Comparison of ENCODE assay signal across 16 cellular contexts in the genomic region with DNA sequence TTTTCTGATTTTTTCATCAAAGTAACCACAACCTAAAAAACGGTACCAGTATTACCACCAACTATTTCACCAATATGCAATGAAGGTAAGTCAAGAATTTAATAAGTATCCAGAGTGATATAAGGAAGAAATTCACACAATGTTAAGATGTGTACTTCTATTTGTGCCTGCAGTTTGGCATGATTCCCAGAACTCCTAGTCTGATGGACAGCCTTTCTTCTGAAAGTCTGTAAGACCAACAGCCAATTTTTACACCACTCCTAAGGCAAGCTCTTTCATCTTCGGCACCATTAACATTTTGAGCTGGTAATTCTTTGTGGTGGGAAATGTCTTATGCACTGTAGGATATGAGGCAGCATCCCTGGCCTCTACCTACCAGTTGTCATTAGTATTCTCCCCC.
A peak's percentile ranks its signal among the peaks of the same experiment; 100 is the strongest.
DNase-seq lines count a peak whose midpoint lies in the region; ATAC-seq, FAIRE-seq and TF ChIP-seq lines count a peak whose summit lies in the region.
"Had no signal": no experiment of that assay in that cellular context is flagged by ENCODE, and none has a peak within 500 bp of the region (broad histone marks: within the 10 kb centered on the region; RNA-seq: fewer than 3 reads in every experiment).

No MANE protein-coding gene starts in this region.

- POLR2A ChIA-PET in HepG2 (lab: Yijun Ruan, JAX), result no interaction called here

- H3K27me3 ChIP-seq in HepG2 (ENCODE audit: control insufficient read depth in 1 of 2, insufficient read depth in 2 of 2, low read length in 2 of 2), result no peaks in the 10 kb centered on the region
- H3K27me3 ChIP-seq: BLaER1, dorsolateral prefrontal cortex had no signal

- peaks cover 0 to 10% of the 10 kb centered on the region in 2 experiments; a peak in 3 of 5 replicates for H3K36me3 ChIP-seq in HepG2 (replicated peaks in 1 of 2; ENCODE audit: control insufficient read depth in 1 of 2, insufficient read depth in 2 of 2, low read length in 2 of 2)

- no peaks in the 10 kb centered on the region for H4K20me1 ChIP-seq in HepG2 (ENCODE audit: insufficient read depth, low read length)
- H4K20me1 ChIP-seq: BLaER1 had no signal

- no peak for TF ChIP-seq RAD21 in HepG2 (CRISPR knock-in tag; IDR thresholded peaks at IDR 0.05)

- no peaks in the 10 kb centered on the region for H3K4me1 ChIP-seq in HepG2 (ENCODE audit: insufficient read depth, low read length)
- H3K4me1 ChIP-seq: BLaER1, lower lobe of right lung had no signal

- TF ChIP-seq POLR2A in HepG2 (IDR thresholded peaks at IDR 0.05; ENCODE audit: insufficient read depth in 1 of 2, low read depth in 2 of 2, low read length in 2 of 2), result no peak

- CTCF ChIA-PET in HepG2 (lab: Yijun Ruan, JAX; ENCODE audit: low intra/inter-chr PET ratio, low total read pairs), result no interaction called here

- no peak for FAIRE-seq in HepG2 (lab: Jason Lieb, UNC)

- ATAC-seq in HepG2 (no peak), HG02852 (IDR thresholded peaks at IDR 0.05; ENCODE audit: unreplicated experiment) (no peak)
- ATAC-seq: lower lobe of right lung had no signal

- BruUV-seq in HepG2 (replicated peaks; lab: Mats Ljungman, UMichigan), result no TSS peak

- H2AFZ ChIP-seq in HepG2 (ENCODE audit: low read length), result no peak overlapping the region

- 91% methylated on average over 2 of the region's 2 CpGs for WGBS in HepG2 (ENCODE audit: low lambda C conversion rate)

- TF ChIP-seq EP300 in HepG2 (IDR thresholded peaks at IDR 0.05; ENCODE audit: low read depth in 2 of 2, low read length in 2 of 2) (no peak), HepG2 (CRISPR knock-in tag; IDR thresholded peaks at IDR 0.05; ENCODE audit: borderline replicate concordance) (no peak)

- H3K9ac ChIP-seq in HepG2 (ENCODE audit: insufficient read depth, low read depth, low read length), result no peak overlapping the region
- H3K9ac ChIP-seq: BLaER1, KMS-11 had no signal

- DNase-seq in G401 (ENCODE audit: low spot score) (peak; percentile 6), NCI-H2227 treated with DMSO at 0.1 percent for 48 hours (lab: John Stamatoyannopoulos, UW) (peak; percentile 7), epithelial cell of esophagus (ENCODE audit: low read depth) (peak; percentile 1), pulmonary artery endothelial cell (ENCODE audit: low read depth, low spot score) (peak; percentile 2), HepG2 (ENCODE audit: low spot score) (no peak)
- no peak for DNase-seq in activated CD8-positive, alpha-beta memory T cell treated with anti-CD3 and anti-CD28 coated beads, Interleukin-2, amount 50 U/mL, for 4 hours
- DNase-seq: activated B cell treated with CpG ODN at 0.5 μM for 24 hours; DMS79 treated with DMSO at 0.1 percent for 48 hours; dorsolateral prefrontal cortex; lower lobe of right lung; retina; stimulated activated CD4-positive, alpha-beta T cell treated with anti-CD3 and anti-CD28 coated beads, Interleukin-2, amount 100 ng/mL, for 24 hours had no signal

- no peak for TF ChIP-seq CTCF in epithelial cell of esophagus (IDR thresholded peaks at IDR 0.05; ENCODE audit: insufficient read depth, low read depth, low read length, missing control alignments)
- no peak for TF ChIP-seq CTCF in HepG2 (CRISPR knock-in tag; IDR thresholded peaks at IDR 0.05)

- intact Hi-C loops in HepG2 (cut with micrococcal nuclease; ENCODE audit: unreplicated experiment), result no loop called here

- H3K9me3 ChIP-seq in HepG2 (ENCODE audit: low read length), result no peaks in the 10 kb centered on the region
- H3K9me3 ChIP-seq: BLaER1, lower lobe of right lung had no signal

- H3K4me2 ChIP-seq in HepG2 (ENCODE audit: low read depth, low read length), result no peak overlapping the region
- H3K4me2 ChIP-seq: BLaER1, KMS-11 had no signal

- H3K4me3 ChIP-seq in epithelial cell of esophagus (ENCODE audit: low read length), result no peak overlapping the region
- H3K4me3 ChIP-seq in HepG2 (replicated peaks in 1 of 3; ENCODE audit: insufficient read depth in 1 of 3, low read depth in 2 of 3, low read length in 3 of 3), result no peak overlapping the region
- H3K4me3 ChIP-seq: BLaER1, dorsolateral prefrontal cortex, lower lobe of right lung had no signal

- no peak overlapping the region for H3K27ac ChIP-seq in HepG2 (ENCODE audit: extremely low read length, insufficient read depth, low read length)
- H3K27ac ChIP-seq: BLaER1, dorsolateral prefrontal cortex, HL-60, KMS-11, lower lobe of right lung had no signal

- in situ Hi-C loops in G401 (cut with HindIII; ENCODE audit: low sequenced_read_pairs) (no loop called here), HepG2 (cut with HindIII; ENCODE audit: extremely low pct_ligation_motif_present, low pct_unique_long_range_greater_than_20kb) (no loop called here)

- no peaks in the 10 kb centered on the region for H3K79me2 ChIP-seq in HepG2 (ENCODE audit: insufficient read depth, low read length)

TF ChIP-seq in HepG2, 621 proteins besides CTCF, POLR2A, EP300 and RAD21:
- TF ChIP-seq ZNF382 (CRISPR knock-in tag; IDR thresholded peaks at IDR 0.05; ENCODE audit: borderline replicate concordance) (no peak), ZNF761 (CRISPR knock-in tag; conservative IDR thresholded peaks at IDR 0.05) (no peak), MEIS2 (CRISPR knock-in tag; IDR thresholded peaks at IDR 0.05) (no peak), ZSCAN22 (CRISPR knock-in tag; IDR thresholded peaks at IDR 0.05) (no peak), CBX5 (CRISPR knock-in tag; IDR thresholded peaks at IDR 0.05; ENCODE audit: borderline replicate concordance) (no peak), ZNF773 (CRISPR knock-in tag; IDR thresholded peaks at IDR 0.05; ENCODE audit: borderline replicate concordance) (no peak)
- TF ChIP-seq, protein P1, sequence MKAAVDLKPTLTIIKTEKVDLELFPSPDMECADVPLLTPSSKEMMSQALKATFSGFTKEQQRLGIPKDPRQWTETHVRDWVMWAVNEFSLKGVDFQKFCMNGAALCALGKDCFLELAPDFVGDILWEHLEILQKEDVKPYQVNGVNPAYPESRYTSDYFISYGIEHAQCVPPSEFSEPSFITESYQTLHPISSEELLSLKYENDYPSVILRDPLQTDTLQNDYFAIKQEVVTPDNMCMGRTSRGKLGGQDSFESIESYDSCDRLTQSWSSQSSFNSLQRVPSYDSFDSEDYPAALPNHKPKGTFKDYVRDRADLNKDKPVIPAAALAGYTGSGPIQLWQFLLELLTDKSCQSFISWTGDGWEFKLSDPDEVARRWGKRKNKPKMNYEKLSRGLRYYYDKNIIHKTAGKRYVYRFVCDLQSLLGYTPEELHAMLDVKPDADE (CRISPR knock-in tag; IDR thresholded peaks at IDR 0.05), result no peak
- TF ChIP-seq, protein P2, sequence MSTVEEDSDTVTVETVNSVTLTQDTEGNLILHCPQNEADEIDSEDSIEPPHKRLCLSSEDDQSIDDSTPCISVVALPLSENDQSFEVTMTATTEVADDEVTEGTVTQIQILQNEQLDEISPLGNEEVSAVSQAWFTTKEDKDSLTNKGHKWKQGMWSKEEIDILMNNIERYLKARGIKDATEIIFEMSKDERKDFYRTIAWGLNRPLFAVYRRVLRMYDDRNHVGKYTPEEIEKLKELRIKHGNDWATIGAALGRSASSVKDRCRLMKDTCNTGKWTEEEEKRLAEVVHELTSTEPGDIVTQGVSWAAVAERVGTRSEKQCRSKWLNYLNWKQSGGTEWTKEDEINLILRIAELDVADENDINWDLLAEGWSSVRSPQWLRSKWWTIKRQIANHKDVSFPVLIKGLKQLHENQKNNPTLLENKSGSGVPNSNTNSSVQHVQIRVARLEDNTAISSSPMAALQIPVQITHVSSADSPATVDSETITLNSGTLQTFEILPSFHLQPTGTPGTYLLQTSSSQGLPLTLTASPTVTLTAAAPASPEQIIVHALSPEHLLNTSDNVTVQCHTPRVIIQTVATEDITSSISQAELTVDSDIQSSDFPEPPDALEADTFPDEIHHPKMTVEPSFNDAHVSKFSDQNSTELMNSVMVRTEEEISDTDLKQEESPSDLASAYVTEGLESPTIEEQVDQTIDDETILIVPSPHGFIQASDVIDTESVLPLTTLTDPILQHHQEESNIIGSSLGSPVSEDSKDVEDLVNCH (CRISPR knock-in tag; IDR thresholded peaks at IDR 0.05), result no peak
- TF ChIP-seq, protein P3, sequence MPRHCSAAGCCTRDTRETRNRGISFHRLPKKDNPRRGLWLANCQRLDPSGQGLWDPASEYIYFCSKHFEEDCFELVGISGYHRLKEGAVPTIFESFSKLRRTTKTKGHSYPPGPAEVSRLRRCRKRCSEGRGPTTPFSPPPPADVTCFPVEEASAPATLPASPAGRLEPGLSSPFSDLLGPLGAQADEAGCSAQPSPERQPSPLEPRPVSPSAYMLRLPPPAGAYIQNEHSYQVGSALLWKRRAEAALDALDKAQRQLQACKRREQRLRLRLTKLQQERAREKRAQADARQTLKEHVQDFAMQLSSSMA (CRISPR knock-in tag; IDR thresholded peaks at IDR 0.05), result no peak
- TF ChIP-seq, protein P4, sequence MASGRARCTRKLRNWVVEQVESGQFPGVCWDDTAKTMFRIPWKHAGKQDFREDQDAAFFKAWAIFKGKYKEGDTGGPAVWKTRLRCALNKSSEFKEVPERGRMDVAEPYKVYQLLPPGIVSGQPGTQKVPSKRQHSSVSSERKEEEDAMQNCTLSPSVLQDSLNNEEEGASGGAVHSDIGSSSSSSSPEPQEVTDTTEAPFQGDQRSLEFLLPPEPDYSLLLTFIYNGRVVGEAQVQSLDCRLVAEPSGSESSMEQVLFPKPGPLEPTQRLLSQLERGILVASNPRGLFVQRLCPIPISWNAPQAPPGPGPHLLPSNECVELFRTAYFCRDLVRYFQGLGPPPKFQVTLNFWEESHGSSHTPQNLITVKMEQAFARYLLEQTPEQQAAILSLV (CRISPR knock-in tag; IDR thresholded peaks at IDR 0.05; ENCODE audit: borderline replicate concordance), result no peak
- TF ChIP-seq, protein P5, sequence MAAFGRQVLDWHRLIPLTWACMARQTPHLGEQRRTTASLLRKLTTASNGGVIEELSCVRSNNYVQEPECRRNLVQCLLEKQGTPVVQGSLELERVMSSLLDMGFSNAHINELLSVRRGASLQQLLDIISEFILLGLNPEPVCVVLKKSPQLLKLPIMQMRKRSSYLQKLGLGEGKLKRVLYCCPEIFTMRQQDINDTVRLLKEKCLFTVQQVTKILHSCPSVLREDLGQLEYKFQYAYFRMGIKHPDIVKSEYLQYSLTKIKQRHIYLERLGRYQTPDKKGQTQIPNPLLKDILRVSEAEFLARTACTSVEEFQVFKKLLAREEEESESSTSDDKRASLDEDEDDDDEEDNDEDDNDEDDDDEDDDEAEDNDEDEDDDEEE (CRISPR knock-in tag; IDR thresholded peaks at IDR 0.05), result no peak

Comparison
In these comparisons a context has a peak if more than half of its experiments do, and no peak if none do; other contexts are left out.
1. DNase-seq: peak in G401 (single experiment), NCI-H2227 treated with DMSO at 0.1 percent for 48 hours (single experiment), epithelial cell of esophagus (single experiment) and pulmonary artery endothelial cell (single experiment); none in HepG2 (single experiment) and activated CD8-positive, alpha-beta memory T cell treated with anti-CD3 and anti-CD28 coated beads, Interleukin-2, amount 50 U/mL, for 4 hours (single experiment).